ENCODE assay signal across 13 cellular contexts in the genomic region with DNA sequence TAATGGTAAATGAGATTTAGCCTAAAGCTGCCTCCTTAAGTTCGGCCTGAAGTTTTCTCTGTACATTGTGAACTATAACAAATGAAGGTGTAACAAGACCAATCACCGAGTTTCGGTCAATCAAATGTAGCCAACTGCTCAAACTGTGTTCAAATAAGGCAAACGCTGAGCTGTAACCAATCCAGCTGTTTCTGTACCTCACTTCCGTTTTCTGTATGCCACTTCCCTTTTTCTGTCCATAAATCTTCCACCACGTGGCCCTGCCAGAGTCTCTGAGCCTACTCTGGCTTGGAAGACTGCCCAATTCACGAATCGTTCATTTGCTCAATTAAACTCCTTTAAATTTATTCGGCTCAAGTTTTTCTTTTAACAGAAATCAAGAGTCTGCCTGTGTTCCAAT.
DNase-seq lines count a peak whose midpoint lies in the region; ATAC-seq, FAIRE-seq and TF ChIP-seq lines count a peak whose summit lies in the region.
"Had no signal": no experiment of that assay in that cellular context is flagged by ENCODE, and none has a peak within 500 bp of the region (broad histone marks: within the 10 kb centered on the region; RNA-seq: fewer than 3 reads in every experiment).

No MANE protein-coding gene starts in this region.

- TF ChIP-seq CTCF in prostate gland (IDR thresholded peaks at IDR 0.05) = no peak

- 62% methylated on average over 9 of the region's 9 CpGs for WGBS in prostate gland

- no peaks in the 10 kb centered on the region for H3K36me3 ChIP-seq in prostate gland
- H3K36me3 ChIP-seq: vagina had no signal

- ATAC-seq in HG03342 (IDR thresholded peaks at IDR 0.05; ENCODE audit: unreplicated experiment) (peak; percentile 60), GM18870 (IDR thresholded peaks at IDR 0.05; ENCODE audit: unreplicated experiment) (no peak)
- ATAC-seq in activated T-cell treated with anti-CD3 and anti-CD28 coated beads, Interleukin-2, amount 50 U/mL, for 72 hours (replicated peaks in 1 of 2) = no peak
- ATAC-seq: PC-3 had no signal

- DNase-seq in GM19239 (ENCODE audit: insufficient read length, low spot score) (no peak), SIG-M5 treated with dmso at 0.1 percent for 504 hours (lab: John Stamatoyannopoulos, UW; ENCODE audit: unreplicated experiment) (peak; percentile 56), prostate gland (ENCODE audit: low spot score) (no peak), NCI-H187 (lab: John Stamatoyannopoulos, UW) (no peak)
- DNase-seq in activated T-cell treated with anti-CD3 and anti-CD28 coated beads, Interleukin-2, amount 50 U/mL, for 72 hours = no peak
- DNase-seq: activated naive CD4-positive, alpha-beta T cell treated with anti-CD3 and anti-CD28 coated beads for 36 hours; DMS153; PC-3 had no signal

- no peak overlapping the region for H3K4me3 Mint-ChIP-seq in activated T-cell treated with anti-CD3 and anti-CD28 coated beads, Interleukin-2, amount 50 U/mL, for 72 hours
- H3K4me3 Mint-ChIP-seq: activated naive CD4-positive, alpha-beta T cell treated with anti-CD3 and anti-CD28 coated beads for 36 hours had no signal

- no peak overlapping the region for H3K4me3 ChIP-seq in prostate gland
- H3K4me3 ChIP-seq: vagina had no signal

- no peak for TF ChIP-seq POLR2A in prostate gland (IDR thresholded peaks at IDR 0.05)

- FAIRE-seq in GM19239 (lab: Jason Lieb, UNC) = peak; percentile 71
- FAIRE-seq: frontal cortex had no signal

- H3K27me3 Mint-ChIP-seq in activated T-cell treated with anti-CD3 and anti-CD28 coated beads, Interleukin-2, amount 50 U/mL, for 72 hours (ENCODE audit: low read depth) = peaks cover 9% of the 10 kb centered on the region

- H3K4me1 Mint-ChIP-seq in activated T-cell treated with anti-CD3 and anti-CD28 coated beads, Interleukin-2, amount 50 U/mL, for 72 hours (ENCODE audit: low read depth) = peaks cover 7% of the 10 kb centered on the region

- no peak overlapping the region for H3K27ac Mint-ChIP-seq in activated T-cell treated with anti-CD3 and anti-CD28 coated beads, Interleukin-2, amount 50 U/mL, for 72 hours
- H3K27ac Mint-ChIP-seq: activated naive CD4-positive, alpha-beta T cell treated with anti-CD3 and anti-CD28 coated beads for 36 hours had no signal

- intact Hi-C loops in prostate gland (cut with DNase I) = no loop called here

- H3K36me3 Mint-ChIP-seq in activated T-cell treated with anti-CD3 and anti-CD28 coated beads, Interleukin-2, amount 50 U/mL, for 72 hours (ENCODE audit: insufficient read depth in 2 of 2) = no peaks in the 10 kb centered on the region

- peak overlapping the region; percentile 19 to 55 for H3K27ac ChIP-seq in prostate gland
- H3K27ac ChIP-seq: parathyroid adenoma, vagina had no signal

- no peaks in the 10 kb centered on the region for H3K9me3 Mint-ChIP-seq in activated T-cell treated with anti-CD3 and anti-CD28 coated beads, Interleukin-2, amount 50 U/mL, for 72 hours
- H3K9me3 Mint-ChIP-seq: activated naive CD4-positive, alpha-beta T cell treated with anti-CD3 and anti-CD28 coated beads for 36 hours had no signal

- H3K4me1 ChIP-seq in prostate gland (replicated peaks) = no peaks in the 10 kb centered on the region
- H3K4me1 ChIP-seq: parathyroid adenoma had no signal

- no peaks in the 10 kb centered on the region for H3K9me3 ChIP-seq in prostate gland
- H3K9me3 ChIP-seq: vagina had no signal

- H3K27me3 ChIP-seq in prostate gland (replicated peaks; ENCODE audit: insufficient read depth) = no peaks in the 10 kb centered on the region
- H3K27me3 ChIP-seq: vagina had no signal
